26 cellular contexts compared by ENCODE assay signal in genomic region chr2:66559672-66560071, GRCh38.
"Had no signal": no experiment of that assay in that cellular context is flagged by ENCODE, and none has a peak within 500 bp of the region (broad histone marks: within the 10 kb centered on the region; RNA-seq: fewer than 3 reads in every experiment).

No MANE protein-coding gene starts in this region.

- H3K4me1 ChIP-seq: colonic mucosa had no signal

- H3K9me3 Mint-ChIP-seq: dendritic cell treated with granulocyte-macrophage colony-stimulating factor and Interleukin-4, amounts not matched to agents 40 ng/mL and 50 ng/mL, for 4 days; endodermal cell; memory B cell; natural killer cell; stimulated activated naive CD8-positive, alpha-beta T cell treated with anti-CD3 and anti-CD28 coated beads, Interleukin-15, amount 100 ng/mL, for 72 hours had no signal

- H3K27me3 ChIP-seq: colonic mucosa, esophagus muscularis mucosa, foreskin keratinocyte, gastroesophageal sphincter, heart left ventricle, hepatocyte, right lobe of liver, suprapubic skin had no signal

- H3K27ac ChIP-seq: colonic mucosa, foreskin keratinocyte, hepatocyte, lower lobe of right lung, neutrophil, parathyroid adenoma, right lobe of liver, suprapubic skin had no signal

- H3K4me1 Mint-ChIP-seq: memory B cell had no signal

- H3K36me3 ChIP-seq: colonic mucosa, lower lobe of right lung, neutrophil, right lobe of liver, suprapubic skin had no signal

- H3K27ac Mint-ChIP-seq: dendritic cell treated with granulocyte-macrophage colony-stimulating factor and Interleukin-4, amounts not matched to agents 40 ng/mL and 50 ng/mL, for 4 days; endodermal cell; memory B cell; natural killer cell; stimulated activated naive CD8-positive, alpha-beta T cell treated with anti-CD3 and anti-CD28 coated beads, Interleukin-15, amount 100 ng/mL, for 72 hours had no signal

- H3K27me3 Mint-ChIP-seq: progenitor cell of endocrine pancreas had no signal

- H2AFZ ChIP-seq: hepatocyte, parathyroid adenoma had no signal

- H3K4me3 Mint-ChIP-seq: dendritic cell treated with granulocyte-macrophage colony-stimulating factor and Interleukin-4, amounts not matched to agents 40 ng/mL and 50 ng/mL, for 4 days; endodermal cell; memory B cell; natural killer cell; stimulated activated naive CD8-positive, alpha-beta T cell treated with anti-CD3 and anti-CD28 coated beads, Interleukin-15, amount 100 ng/mL, for 72 hours had no signal

- H3K4me2 ChIP-seq: hepatocyte, smooth muscle cell had no signal

- H3K36me3 Mint-ChIP-seq: memory B cell, natural killer cell had no signal

- H3K79me2 ChIP-seq: parathyroid adenoma had no signal

- H3K9ac ChIP-seq: parathyroid adenoma had no signal

- H3K9me3 ChIP-seq: colonic mucosa, esophagus muscularis mucosa, gastroesophageal sphincter, heart left ventricle, lower lobe of right lung, neutrophil, right lobe of liver, suprapubic skin had no signal

- DNase-seq: colonic mucosa; effector CD8-positive, alpha-beta T cell; endodermal cell; foreskin keratinocyte; heart left ventricle; left ventricle myocardium superior; lower lobe of right lung; natural killer cell; right lobe of liver; stimulated activated CD4-positive, alpha-beta T cell treated with anti-CD3 and anti-CD28 coated beads, Interleukin-12 subunit alpha, Interleukin-12 subunit beta, amount 100 ng/mL, for 4 hours; stimulated activated CD4-positive, alpha-beta T cell treated with anti-CD3 and anti-CD28 coated beads, Interleukin-1b, Interleukin-23, amount 100 ng/mL, for 48 hours; stimulated activated CD4-positive, alpha-beta T cell treated with anti-CD3 and anti-CD28 coated beads, Interleukin-4, amount 100 ng/mL, for 1 hour; stimulated activated CD8-positive, alpha-beta memory T cell treated with anti-CD3 and anti-CD28 coated beads, Interleukin-4, amount 100 ng/mL, for 48 hours; stimulated activated naive CD4-positive, alpha-beta T cell; stimulated activated naive CD8-positive, alpha-beta T cell treated with anti-CD3 and anti-CD28 coated beads, Interleukin-15, amount 100 ng/mL, for 72 hours; trophoblast cell had no signal

- H3K4me3 ChIP-seq: colonic mucosa, esophagus muscularis mucosa, gastroesophageal sphincter, heart left ventricle, hepatocyte, lower lobe of right lung, right lobe of liver, smooth muscle cell, suprapubic skin had no signal

- ATAC-seq: foreskin keratinocyte; gastroesophageal sphincter; heart left ventricle; left ventricle myocardium superior; lower lobe of right lung; natural killer cell; right lobe of liver; stimulated activated naive CD8-positive, alpha-beta T cell treated with anti-CD3 and anti-CD28 coated beads, Interleukin-15, amount 100 ng/mL, for 72 hours had no signal
